ENCODE assay signal across 12 cellular contexts in genomic region chr11:46920709-46921108, GRCh38. TPM values are rescaled to one million over a fixed set of nuclear protein-coding genes. Genes with fewer than 3 reads are reported as not detected.
DNase-seq lines count a peak whose midpoint lies in the region; ATAC-seq and TF ChIP-seq lines count a peak whose summit lies in the region.
"Had no signal": no experiment of that assay in that cellular context is flagged by ENCODE, and none has a peak within 500 bp of the region (broad histone marks: within the 10 kb centered on the region; RNA-seq: fewer than 3 reads in every experiment).

No MANE protein-coding gene starts in this region.

- CTCF ChIA-PET in activated CD4-positive, alpha-beta memory T cell treated with anti-CD3 and anti-CD28 coated beads, Interleukin-2, amount 10 ng/mL, durations not matched to agents 7 days and 5 days (lab: Charles Lee) = interaction anchor here (0.8 to 2.4 kb wide), 2 partner anchors 16 to 232 kb away, joined by 3 to 12 read pairs; partner anchors contain the start of gene CSTPP1

- TF ChIP-seq CTCF in chondrocyte (IDR thresholded peaks at IDR 0.05) = no peak
- no peak for TF ChIP-seq CTCF in left lung (IDR thresholded peaks at IDR 0.05)
- no peak for TF ChIP-seq CTCF in suprapubic skin (IDR thresholded peaks at IDR 0.05)

- peak; percentile 51 for ATAC-seq in left lung
- no peak for ATAC-seq in HG02870 (IDR thresholded peaks at IDR 0.05; ENCODE audit: unreplicated experiment)
- ATAC-seq in GM18873 (IDR thresholded peaks at IDR 0.05; ENCODE audit: low FRiP score, unreplicated experiment) = no peak

- H3K4me1 ChIP-seq in left lung (peaks cover 0 to 32% of the 10 kb centered on the region in 2 donors), suprapubic skin (peaks cover 58% of the 10 kb centered on the region)

- intact Hi-C loops in left lung (cut with DNase I) = no loop called here

- no peak for TF ChIP-seq POLR2A in suprapubic skin (IDR thresholded peaks at IDR 0.05)

- peak overlapping the region; percentile 96 for H3K27ac Mint-ChIP-seq in chondrocyte (ENCODE audit: unreplicated experiment)
- H3K27ac Mint-ChIP-seq in activated CD4-positive, alpha-beta memory T cell treated with anti-CD3 and anti-CD28 coated beads, Interleukin-2, amount 10 ng/mL, durations not matched to agents 7 days and 5 days = no peak overlapping the region

- H3K4me3 ChIP-seq in left lung = no peak overlapping the region
- no peak overlapping the region for H3K4me3 ChIP-seq in suprapubic skin

- no peaks in the 10 kb centered on the region for H3K27me3 Mint-ChIP-seq in chondrocyte (ENCODE audit: low read depth)
- peaks cover 39% of the 10 kb centered on the region for H3K27me3 Mint-ChIP-seq in activated CD4-positive, alpha-beta memory T cell treated with anti-CD3 and anti-CD28 coated beads, Interleukin-2, amount 10 ng/mL, durations not matched to agents 7 days and 5 days

- POLR2A ChIA-PET in activated CD4-positive, alpha-beta memory T cell treated with anti-CD3 and anti-CD28 coated beads, Interleukin-2, amount 10 ng/mL, durations not matched to agents 7 days and 5 days (lab: Charles Lee) = no interaction called here

- H3K9me3 ChIP-seq in left lung (no peaks in the 10 kb centered on the region), suprapubic skin (no peaks in the 10 kb centered on the region)

- 17% methylated on average over 4 of the region's 4 CpGs for WGBS in suprapubic skin

- H3K9me3 Mint-ChIP-seq in chondrocyte (ENCODE audit: low read depth) = no peaks in the 10 kb centered on the region
- H3K9me3 Mint-ChIP-seq in activated CD4-positive, alpha-beta memory T cell treated with anti-CD3 and anti-CD28 coated beads, Interleukin-2, amount 10 ng/mL, durations not matched to agents 7 days and 5 days = no peaks in the 10 kb centered on the region

- TF ChIP-seq EP300 in suprapubic skin (IDR thresholded peaks at IDR 0.05) = no peak

- DNase-seq in HS-27A (ENCODE audit: low read depth) = peak; percentile 60
- no peak for DNase-seq in chondrocyte (ENCODE audit: low spot score)
- no peak for DNase-seq in left lung
- peak in 1 of 2 donors; percentile 69 for DNase-seq in suprapubic skin (ENCODE audit: low spot score in 2 of 2)
- no peak for DNase-seq in activated CD4-positive, alpha-beta memory T cell treated with anti-CD3 and anti-CD28 coated beads, Interleukin-2, amount 10 ng/mL, durations not matched to agents 7 days and 5 days
- no peak for DNase-seq in NCI-H774 (lab: John Stamatoyannopoulos, UW)
- DNase-seq: activated CD4-positive, alpha-beta T cell treated with anti-CD3 and anti-CD28 coated beads for 4 hours; effector CD4-positive, alpha-beta T cell; NCI-H2107; small intestine had no signal

- no peaks in the 10 kb centered on the region for H3K36me3 Mint-ChIP-seq in chondrocyte (ENCODE audit: low read depth)
- peaks cover 4% of the 10 kb centered on the region for H3K36me3 Mint-ChIP-seq in activated CD4-positive, alpha-beta memory T cell treated with anti-CD3 and anti-CD28 coated beads, Interleukin-2, amount 10 ng/mL, durations not matched to agents 7 days and 5 days (ENCODE audit: low read depth)

- H3K27ac ChIP-seq in left lung = peak overlapping the region in 1 of 2 donors; percentile 33
- peak overlapping the region; percentile 82 for H3K27ac ChIP-seq in suprapubic skin

- H3K36me3 ChIP-seq in left lung (no peaks in the 10 kb centered on the region), suprapubic skin (no peaks in the 10 kb centered on the region)

- no peak overlapping the region for H3K4me3 Mint-ChIP-seq in chondrocyte (ENCODE audit: unreplicated experiment)
- no peak overlapping the region for H3K4me3 Mint-ChIP-seq in activated CD4-positive, alpha-beta memory T cell treated with anti-CD3 and anti-CD28 coated beads, Interleukin-2, amount 10 ng/mL, durations not matched to agents 7 days and 5 days

- H3K27me3 ChIP-seq in left lung (peaks cover 18 to 42% of the 10 kb centered on the region in 2 donors), suprapubic skin (no peaks in the 10 kb centered on the region)

- peaks cover 42% of the 10 kb centered on the region for H3K4me1 Mint-ChIP-seq in chondrocyte (ENCODE audit: low read depth)
- H3K4me1 Mint-ChIP-seq in activated CD4-positive, alpha-beta memory T cell treated with anti-CD3 and anti-CD28 coated beads, Interleukin-2, amount 10 ng/mL, durations not matched to agents 7 days and 5 days = peaks cover 29% of the 10 kb centered on the region

RNA-seq across cellular contexts. Expression of gene LRP4, which starts 2.4 kb away (rescaled TPM):
- total RNA-seq in chondrocyte = 7.0 to 14.8 TPM (median 7.1 TPM) in 3 replicates
- 1 to 10 TPM; 4.9 to 5.0 TPM for total RNA-seq in left lung
- total RNA-seq in suprapubic skin = 100 to 1,000 TPM in 2 of 4 donors, 10 to 100 TPM in 2; 52.2 to 308 (median 90.4) TPM
- under 1 TPM in 1 of 2 experiments, not detected in 1; 0.05 TPM for total RNA-seq in activated CD4-positive, alpha-beta memory T cell treated with anti-CD3 and anti-CD28 coated beads, Interleukin-2, amount 10 ng/mL, durations not matched to agents 7 days and 5 days

RNA-seq across cellular contexts. Expression of gene CSTPP1, which starts 15.9 kb away (rescaled TPM):
- total RNA-seq in chondrocyte (19.6 to 37.7 TPM (median 23.3 TPM) in 3 replicates), left lung (10 to 100 TPM; 28.7 to 36.4 TPM), suprapubic skin (100 to 1,000 TPM in 1 of 4 donors, 10 to 100 TPM in 3; 34.9 to 117 (median 48.1) TPM)
- 10 to 100 TPM; 16.7 to 20.4 TPM for total RNA-seq in activated CD4-positive, alpha-beta memory T cell treated with anti-CD3 and anti-CD28 coated beads, Interleukin-2, amount 10 ng/mL, durations not matched to agents 7 days and 5 days
